ENCODE assay signal across 17 cellular contexts in the genomic region with DNA sequence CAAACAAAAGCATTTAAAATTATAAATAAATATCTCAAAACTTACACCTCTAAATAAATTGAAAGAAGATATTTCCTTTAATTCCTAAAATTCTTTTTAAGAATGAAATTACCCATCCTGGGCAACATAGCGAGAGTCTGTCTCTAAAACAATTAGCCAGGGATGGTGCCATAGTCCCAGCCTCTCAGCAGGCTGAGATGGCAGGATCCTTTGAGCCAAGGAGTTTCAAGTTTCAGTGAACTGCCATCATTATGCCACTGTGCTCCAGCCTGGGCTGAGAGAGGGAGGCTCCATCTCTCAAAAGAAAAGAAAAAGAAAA. TPM values are rescaled to one million over a fixed set of nuclear protein-coding genes. Genes with fewer than 3 reads are reported as not detected.
A peak's percentile ranks its signal among the peaks of the same experiment; 100 is the strongest.
DNase-seq lines count a peak whose midpoint lies in the region; ATAC-seq, FAIRE-seq and TF ChIP-seq lines count a peak whose summit lies in the region.
"Had no signal": no experiment of that assay in that cellular context is flagged by ENCODE, and none has a peak within 500 bp of the region (broad histone marks: within the 10 kb centered on the region; RNA-seq: fewer than 3 reads in every experiment).

No MANE protein-coding gene starts in this region.

- intact Hi-C loops in HCT116 (cut with micrococcal nuclease): loop anchor here (1.0 to 5.0 kb wide), 7 partner anchors 79 to 672 kb away; no protein-coding TSS in a partner anchor

- no peak for TF ChIP-seq RAD21 in A549 (conservative IDR thresholded peaks at IDR 0.05 in 1 of 2, IDR thresholded peaks at IDR 0.05 in 1 of 2)
- no peak for TF ChIP-seq RAD21 in HCT116 (IDR thresholded peaks at IDR 0.05; ENCODE audit: low read depth)

- H3K4me1 ChIP-seq in A549 (peaks cover 57% of the 10 kb centered on the region), HCT116 (ENCODE audit: control insufficient read depth in 1 of 2, insufficient read depth in 2 of 2, low read length in 2 of 2) (peaks cover 22 to 30% of the 10 kb centered on the region in 2 experiments)

- H3K27ac ChIP-seq in A549 (peak overlapping the region; percentile 46 to 82), HCT116 (ENCODE audit: low read depth, low read length) (no peak overlapping the region), RWPE1 (no peak overlapping the region)
- H3K27ac ChIP-seq: dorsolateral prefrontal cortex, spleen, vagina had no signal

- no peak overlapping the region for H3K27ac Mint-ChIP-seq in glutamatergic neuron (ENCODE audit: unreplicated experiment)
- H3K27ac Mint-ChIP-seq: T-cell had no signal

- RAD21 ChIA-PET in HCT116 (lab: Charles Lee; ENCODE audit: low non-redundant PET in 1 of 2, low total read pairs in 2 of 2, uncharacterized antibody in 2 of 2, unreplicated experiment in 2 of 2): interaction anchor here (0.7 to 1.3 kb wide), 3 partner anchors 372 to 400 kb away, joined by 5 to 9 read pairs (median 7); no protein-coding TSS in a partner anchor

- H3K4me3 Mint-ChIP-seq in glutamatergic neuron (ENCODE audit: unreplicated experiment): no peak overlapping the region
- H3K4me3 Mint-ChIP-seq: T-cell had no signal

- ATAC-seq in A549 (no peak), HCT116 (peak; percentile 28; the same call in 1 of the 2 replicates), GM18870 (IDR thresholded peaks at IDR 0.05; ENCODE audit: unreplicated experiment) (no peak)

- H3K9me2 ChIP-seq in HCT116 (ENCODE audit: insufficient read depth): no peaks in the 10 kb centered on the region

- no peaks in the 10 kb centered on the region for H4K20me1 ChIP-seq in HCT116 (ENCODE audit: insufficient read depth)

- H3K9me3 Mint-ChIP-seq in glutamatergic neuron (ENCODE audit: unreplicated experiment): peaks cover 1% of the 10 kb centered on the region
- H3K9me3 Mint-ChIP-seq: T-cell had no signal

- no peak for TF ChIP-seq EP300 in A549 (IDR thresholded peaks at IDR 0.05)

- H3K4me2 ChIP-seq in A549 (no peak overlapping the region), HCT116 (ENCODE audit: low read length) (peak overlapping the region; percentile 24; the same call in 1 of the 2 replicates)

- no peaks in the 10 kb centered on the region for H3K79me2 ChIP-seq in HCT116 (ENCODE audit: insufficient read depth, low read length)

- TF ChIP-seq CTCF in A549 (IDR thresholded peaks at IDR 0.05) (no peak), HCT116 (IDR thresholded peaks at IDR 0.05 in 2 of 3, conservative IDR thresholded peaks at IDR 0.05 in 1 of 3; ENCODE audit: borderline replicate concordance in 1 of 3, insufficient read depth in 1 of 3, low read depth in 2 of 3, low read length in 2 of 3) (no peak), RWPE1 (conservative IDR thresholded peaks at IDR 0.05; ENCODE audit: low read depth) (peak; percentile 4; the same call in 1 of the 2 replicates), glutamatergic neuron (IDR thresholded peaks at IDR 0.05; ENCODE audit: partially characterized antibody, unreplicated experiment) (peak; percentile 16)

- peak overlapping the region; percentile 98 for H2AFZ ChIP-seq in HCT116 (ENCODE audit: low read depth, low read length, poor library complexity, severe bottlenecking)

- FAIRE-seq in A549 (lab: Jason Lieb, UNC): no peak

- CTCF ChIA-PET in A549 (lab: Yijun Ruan, JAX): interaction anchor here (0.7 to 7.2 kb wide), 26 partner anchors 9 to 671 kb away, joined by 3 to 71 read pairs (median 4); no protein-coding TSS in a partner anchor
- CTCF ChIA-PET in HCT116 (lab: Charles Lee): interaction anchor here (0.6 to 4.3 kb wide), 20 partner anchors 9 to 611 kb away, joined by 3 to 106 read pairs (median 4); no protein-coding TSS in a partner anchor
- CTCF ChIA-PET in RWPE1 (lab: Yijun Ruan, JAX): interaction anchor here (0.7 to 1.3 kb wide), 8 partner anchors 133 to 535 kb away, joined by 3 to 10 read pairs (median 4); no protein-coding TSS in a partner anchor

- WGBS in A549 (ENCODE audit: missing lambda C conversion rate): 93% methylated on average over 1 of the region's 1 CpG

- POLR2A ChIA-PET in A549 (lab: Yijun Ruan, JAX): no interaction called here
- POLR2A ChIA-PET in HCT116 (lab: Charles Lee): interaction anchor here (2.2 kb wide), 1 partner anchor 400 kb away, joined by 9 read pairs; no protein-coding TSS in a partner anchor
- POLR2A ChIA-PET in RWPE1 (lab: Yijun Ruan, JAX; ENCODE audit: low non-redundant PET): no interaction called here

- TF ChIP-seq POLR2A in A549 (IDR thresholded peaks at IDR 0.05; ENCODE audit: low read length): no peak
- TF ChIP-seq POLR2A in HCT116 (IDR thresholded peaks at IDR 0.05; ENCODE audit: borderline replicate concordance, extremely low read depth, insufficient read depth, insufficient read length): no peak

- H3K36me3 ChIP-seq in HCT116 (ENCODE audit: control insufficient read depth in 1 of 2, insufficient read depth in 2 of 2, low read length in 2 of 2): no peaks in the 10 kb centered on the region
- H3K36me3 ChIP-seq: spleen, vagina had no signal

- H3K27me3 ChIP-seq in HCT116 (ENCODE audit: insufficient read depth, low read length): no peaks in the 10 kb centered on the region
- H3K27me3 ChIP-seq: dorsolateral prefrontal cortex, vagina had no signal

- DNase-seq in A549 (ENCODE audit: low read depth in 1 of 2, low spot score in 1 of 2) (no peak), HCT116 (ENCODE audit: low read depth, low spot score) (no peak), RWPE1 (ENCODE audit: low spot score) (no peak), glutamatergic neuron (no peak), COLO668 (lab: John Stamatoyannopoulos, UW; ENCODE audit: unreplicated experiment) (no peak), AG08396 (ENCODE audit: low spot score) (no peak), cerebellar nuclear complex (lab: John Stamatoyannopoulos, UW) (no peak)
- DNase-seq: NCI-H1417 treated with DMSO at 0.1 percent for 48 hours; NK-92 treated with Interleukin-12 subunit alpha and Interleukin-12 subunit beta, amount 100 ng/mL, for 24 hours; spleen; stimulated activated CD8-positive, alpha-beta memory T cell treated with anti-CD3 and anti-CD28 coated beads, Interleukin-4, amount 100 ng/mL, for 48 hours had no signal

- peaks cover 15% of the 10 kb centered on the region for H3K4me1 Mint-ChIP-seq in glutamatergic neuron (ENCODE audit: low read depth, unreplicated experiment)
- H3K4me1 Mint-ChIP-seq: T-cell had no signal

- H3K9me3 ChIP-seq in A549 (no peaks in the 10 kb centered on the region), HCT116 (ENCODE audit: control insufficient read depth in 1 of 2, insufficient read depth in 1 of 2, low read depth in 1 of 2, low read length in 2 of 2) (no peaks in the 10 kb centered on the region)
- H3K9me3 ChIP-seq: spleen, vagina had no signal

- no peak overlapping the region for H3K4me3 ChIP-seq in A549
- no peak overlapping the region for H3K4me3 ChIP-seq in HCT116 (replicated peaks in 1 of 2; ENCODE audit: low read depth in 1 of 2, low read length in 2 of 2)

- no peaks in the 10 kb centered on the region for H3K36me3 Mint-ChIP-seq in glutamatergic neuron (ENCODE audit: unreplicated experiment)
- H3K36me3 Mint-ChIP-seq: T-cell had no signal

- BruUV-seq in HCT116 (replicated peaks; lab: Mats Ljungman, UMichigan): no TSS peak

- no peak overlapping the region for H3K9ac ChIP-seq in HCT116 (ENCODE audit: low read length)

- H3K27me3 Mint-ChIP-seq in glutamatergic neuron (ENCODE audit: unreplicated experiment): no peaks in the 10 kb centered on the region

TF ChIP-seq in A549, 52 proteins besides CTCF, POLR2A, EP300 and RAD21 (continues in another document):
- TF ChIP-seq NFE2L2 (conservative IDR thresholded peaks at IDR 0.05; ENCODE audit: low read length): no peak
- no peak for TF ChIP-seq HOXB13 (CRISPR knock-in tag; IDR thresholded peaks at IDR 0.05; ENCODE audit: low read depth)

TF ChIP-seq in HCT116, 20 proteins besides CTCF, POLR2A, EP300 and RAD21 (continues in another document):
- TF ChIP-seq REST (IDR thresholded peaks at IDR 0.05; ENCODE audit: low read depth) (no peak), SRF (IDR thresholded peaks at IDR 0.05; ENCODE audit: low read depth) (no peak)

RNA-seq across cellular contexts. Expression of gene AADAC, which starts 25.4 kb away (rescaled TPM):
- polyA plus RNA-seq in A549 (2011; rRNA removed) (35.7 and 45.0 TPM in 2 replicates), A549 (2017; fragmentation: RNase III; extraction: RNeasy Plus Mini Kit Qiagen cat#74134 plus additional on column Dnase treatment) (12.7 to 17.0 TPM (median 15.3 TPM) in 3 replicates)
- polyA plus RNA-seq in A549 (2012; cell fraction: cytosol; rRNA removed): 4.3 TPM in 2 replicates
- polyA plus RNA-seq in A549 (2012; cell fraction: nucleus; rRNA removed): 12.7 and 22.0 TPM in 2 replicates
- 4.0 and 4.5 TPM in 2 replicates for polyA minus RNA-seq in A549 (2011; rRNA and poly(A)+ RNA removed)
- total RNA-seq in HCT116 (2021; ENCODE audit: unreplicated experiment) (3.8 TPM), glutamatergic neuron (ENCODE audit: unreplicated experiment) (not detected)
- polyA plus RNA-seq in HCT116 (2012): 2.6 and 3.3 TPM in 2 replicates
- total RNA-seq: dorsolateral prefrontal cortex, H7, Right ventricle myocardium inferior had no signal
- polyA plus RNA-seq: spleen had no signal

RNA-seq across cellular contexts. Expression of gene SUCNR1, which starts 34.2 kb away (rescaled TPM):
- polyA plus RNA-seq in A549 (2011; rRNA removed): 1.4 and 1.6 TPM in 2 replicates
- polyA plus RNA-seq in A549 (2012; cell fraction: cytosol; rRNA removed): 0.03 TPM in 2 replicates
- polyA plus RNA-seq in A549 (2012; cell fraction: nucleus; rRNA removed): 0.02 and 0.13 TPM in 2 replicates
- polyA plus RNA-seq in A549 (2017; fragmentation: RNase III; extraction: RNeasy Plus Mini Kit Qiagen cat#74134 plus additional on column Dnase treatment): 0.16 to 0.28 TPM (median 0.27 TPM) in 3 replicates
- 0.54 and 0.87 TPM in 2 replicates for polyA minus RNA-seq in A549 (2011; rRNA and poly(A)+ RNA removed)
- 0.17 TPM for total RNA-seq in HCT116 (2021; ENCODE audit: unreplicated experiment)
- 0.05 TPM in 1 of 2 replicates, not detected in the other for polyA plus RNA-seq in HCT116 (2012)
- not detected for total RNA-seq in glutamatergic neuron (ENCODE audit: unreplicated experiment)
- total RNA-seq: H7, T-cell had no signal

Comparison
In these comparisons a context has a peak if more than half of its experiments do, and no peak if none do; other contexts are left out.
1. H3K27ac ChIP-seq: peak in A549 (2 of 2); none in HCT116 (single experiment) and RWPE1 (single experiment).
2. CTCF ChIP-seq: peak in RWPE1 (single experiment) and glutamatergic neuron (single experiment); none in A549 (single experiment) and HCT116 (0 of 3).